Comparison of ENCODE assay signal across 8 cellular contexts in the genomic region with DNA sequence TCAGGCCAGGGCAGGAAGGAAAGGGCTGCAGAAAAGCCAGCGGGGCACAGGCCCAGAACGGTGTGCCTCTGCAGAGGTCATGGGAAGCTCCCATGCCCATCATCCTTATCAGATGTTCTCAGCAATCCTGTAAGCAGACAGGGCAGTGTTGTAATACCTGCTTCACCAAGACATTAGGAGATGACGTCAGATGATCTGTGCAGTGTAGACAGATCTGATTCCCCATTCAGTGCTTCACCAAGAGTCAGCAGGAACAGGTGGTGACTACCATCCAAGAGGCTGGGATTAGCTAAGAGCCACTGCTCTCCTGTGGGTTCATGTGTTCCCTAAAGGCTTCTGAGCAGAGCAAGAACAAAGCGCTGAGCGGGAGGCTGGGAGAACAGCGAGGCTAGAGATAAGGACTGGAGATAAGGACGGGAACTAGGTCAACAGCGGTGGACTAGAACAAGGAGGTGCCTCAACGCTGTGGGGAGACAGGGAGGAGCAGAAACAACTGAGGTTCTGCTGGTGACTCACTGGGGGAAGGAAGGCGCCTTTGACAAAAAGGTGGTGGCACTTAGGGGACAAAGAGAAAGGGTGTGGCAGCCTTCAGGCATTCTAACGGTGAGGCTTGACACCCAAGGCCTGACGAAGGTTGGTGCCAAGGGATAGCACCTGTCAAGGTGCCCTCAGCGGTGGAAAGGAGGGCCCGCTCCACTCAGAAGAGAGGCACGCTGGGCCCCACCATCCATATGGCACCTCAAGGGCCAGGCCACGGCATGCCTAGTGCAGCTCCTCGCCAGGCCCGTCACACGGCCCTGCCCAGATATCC. TPM values are rescaled to one million over a fixed set of nuclear protein-coding genes. Genes with fewer than 3 reads are reported as not detected.
DNase-seq lines count a peak whose midpoint lies in the region; ATAC-seq lines count a peak whose summit lies in the region.

No MANE protein-coding gene starts in this region.

- DNase-seq in NCI-H2171 treated with DMSO at 0.1 percent for 48 hours (lab: John Stamatoyannopoulos, UW) (peak; percentile 59), NCI-H2171 (lab: John Stamatoyannopoulos, UW) (no peak), renal cortical epithelial cell (ENCODE audit: low read depth) (peak; percentile 64), UCSD-AML1 (lab: John Stamatoyannopoulos, UW; ENCODE audit: unreplicated experiment) (no peak), hypothalamus (lab: John Stamatoyannopoulos, UW) (no peak)
- DNase-seq in activated CD8-positive, alpha-beta memory T cell treated with anti-CD3 and anti-CD28 coated beads for 4 hours (ENCODE audit: low read depth in 2 of 2), result peak; percentile 40 to 54

- peak; percentile 65 for ATAC-seq in esophagus mucosa
- ATAC-seq in GM18867 (IDR thresholded peaks at IDR 0.05; ENCODE audit: unreplicated experiment), result no peak

RNA-seq across cellular contexts. Expression of a gene that starts 28.4 kb away (rescaled TPM):
- total RNA-seq in esophagus mucosa (50.2 TPM), renal cortical epithelial cell (22.3 and 26.2 TPM in 2 replicates)

RNA-seq across cellular contexts. Expression of a gene that starts 31.3 kb away (rescaled TPM):
- 117 TPM for total RNA-seq in esophagus mucosa
- total RNA-seq in renal cortical epithelial cell, result 14.2 and 25.6 TPM in 2 replicates

Comparison
In these comparisons a context has a peak if more than half of its experiments do, and no peak if none do; other contexts are left out.
1. DNase-seq: peak in NCI-H2171 treated with DMSO at 0.1 percent for 48 hours (single experiment), activated CD8-positive, alpha-beta memory T cell treated with anti-CD3 and anti-CD28 coated beads for 4 hours (2 of 2) and renal cortical epithelial cell (single experiment); none in NCI-H2171 (single experiment), UCSD-AML1 (single experiment) and hypothalamus (0 of 51).